ENCODE assay signal across 1 cellular context in the genomic region with DNA sequence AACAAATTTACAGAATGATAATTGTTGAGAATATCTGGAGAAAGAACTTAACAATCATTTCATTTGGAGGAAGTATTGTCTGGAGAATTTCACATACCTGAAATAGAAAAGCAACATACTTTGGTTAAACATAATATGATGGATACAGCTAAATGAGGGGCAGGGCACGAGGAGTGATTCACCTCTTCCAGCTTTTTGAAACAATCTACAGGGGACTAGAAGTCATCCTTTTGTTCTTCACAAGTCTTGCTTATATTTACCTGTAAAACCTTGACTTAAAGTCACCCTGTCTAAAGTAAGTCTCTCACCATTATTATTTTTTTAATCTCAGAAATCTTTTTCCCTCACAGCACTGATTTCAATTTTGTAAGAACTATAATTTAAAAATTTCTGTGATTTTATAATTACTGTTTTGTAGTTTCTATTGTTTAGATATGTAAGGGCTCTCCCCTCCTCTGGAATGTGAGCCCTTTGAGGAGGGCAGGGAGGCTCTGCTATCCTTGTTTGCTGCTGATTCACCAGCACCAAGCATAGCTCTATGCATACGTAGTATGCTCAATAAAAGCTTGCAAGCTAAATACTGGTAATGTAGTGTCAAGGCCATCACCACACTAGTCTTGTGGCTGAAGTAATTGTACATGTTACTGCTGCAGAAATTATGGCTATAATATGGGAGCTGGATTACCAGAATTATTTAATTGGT.
TF ChIP-seq lines count a peak whose summit lies in the region.

No MANE protein-coding gene starts in this region.

TF ChIP-seq in HepG2, 621 proteins besides CTCF, POLR2A, EP300 and RAD21 (continued from another document):
- no peak for TF ChIP-seq ZNF446 (CRISPR knock-in tag; IDR thresholded peaks at IDR 0.05)
- no peak for TF ChIP-seq NPAS2 (CRISPR knock-in tag; IDR thresholded peaks at IDR 0.05; ENCODE audit: borderline replicate concordance)
- TF ChIP-seq, protein P1, sequence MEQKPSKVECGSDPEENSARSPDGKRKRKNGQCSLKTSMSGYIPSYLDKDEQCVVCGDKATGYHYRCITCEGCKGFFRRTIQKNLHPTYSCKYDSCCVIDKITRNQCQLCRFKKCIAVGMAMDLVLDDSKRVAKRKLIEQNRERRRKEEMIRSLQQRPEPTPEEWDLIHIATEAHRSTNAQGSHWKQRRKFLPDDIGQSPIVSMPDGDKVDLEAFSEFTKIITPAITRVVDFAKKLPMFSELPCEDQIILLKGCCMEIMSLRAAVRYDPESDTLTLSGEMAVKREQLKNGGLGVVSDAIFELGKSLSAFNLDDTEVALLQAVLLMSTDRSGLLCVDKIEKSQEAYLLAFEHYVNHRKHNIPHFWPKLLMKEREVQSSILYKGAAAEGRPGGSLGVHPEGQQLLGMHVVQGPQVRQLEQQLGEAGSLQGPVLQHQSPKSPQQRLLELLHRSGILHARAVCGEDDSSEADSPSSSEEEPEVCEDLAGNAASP (CRISPR knock-in tag; IDR thresholded peaks at IDR 0.05; ENCODE audit: borderline replicate concordance): no peak
- no peak for TF ChIP-seq ZNF510 (CRISPR knock-in tag; IDR thresholded peaks at IDR 0.05; ENCODE audit: low read depth)
- no peak for TF ChIP-seq ZNF225 (CRISPR knock-in tag; IDR thresholded peaks at IDR 0.05)
